ENCODE assay signal across 24 cellular contexts in genomic region chr6:24809728-24810127, GRCh38. TPM values are rescaled to one million over a fixed set of nuclear protein-coding genes. Genes with fewer than 3 reads are reported as not detected.
"Had no signal": no experiment of that assay in that cellular context is flagged by ENCODE, and none has a peak within 500 bp of the region (broad histone marks: within the 10 kb centered on the region; RNA-seq: fewer than 3 reads in every experiment).

No MANE protein-coding gene starts in this region.

- H3K36me3 ChIP-seq: adrenal gland, transverse colon, uterus had no signal

- H3K27me3 Mint-ChIP-seq: memory B cell; stimulated activated memory B cell treated with anti-CD40 and anti-IgM and Interleukin-4, amounts not matched to agents 10 μg/mL and 1 μg/mL and 100 μg/mL, for 72 hours had no signal

- H3K4me3 ChIP-seq: adrenal gland, transverse colon, uterus had no signal

- H3K27me3 ChIP-seq: adrenal gland, transverse colon, uterus had no signal

- H3K4me1 Mint-ChIP-seq: memory B cell; neural crest cell; stimulated activated memory B cell treated with anti-CD40 and anti-IgM and Interleukin-4, amounts not matched to agents 10 μg/mL and 1 μg/mL and 100 μg/mL, for 72 hours had no signal

- ATAC-seq: esophagus mucosa; sciatic nerve; SK-N-SH treated with all-trans-retinoic acid at 6 μM for 48 hours; stimulated activated memory B cell treated with anti-CD40 and anti-IgM and Interleukin-4, amounts not matched to agents 10 μg/mL and 1 μg/mL and 100 μg/mL, for 72 hours had no signal

- H3K4me3 Mint-ChIP-seq: activated T-helper 1 cell treated with anti-CD3 and anti-CD28 coated beads, Interleukin-12 subunit alpha, Interleukin-12 subunit beta, Interleukin-2, Interleukin-4 antibody, amounts not matched to agents 30 ng/mL and 10 ng/mL and 1 ng/mL, durations not matched to agents 14 hours and 24 hours and 36 hours; memory B cell; neural crest cell; stimulated activated memory B cell treated with anti-CD40 and anti-IgM and Interleukin-4, amounts not matched to agents 10 μg/mL and 1 μg/mL and 100 μg/mL, for 72 hours; T-helper 2 cell treated with Interferon-gamma antibody and Interleukin-4, amounts not matched to agents 5 μg/mL and 100 μg/mL, for 36 hours had no signal

- H3K27ac Mint-ChIP-seq: activated T-helper 1 cell treated with anti-CD3 and anti-CD28 coated beads, Interleukin-12 subunit alpha, Interleukin-12 subunit beta, Interleukin-2, Interleukin-4 antibody, amounts not matched to agents 30 ng/mL and 10 ng/mL and 1 ng/mL, durations not matched to agents 14 hours and 24 hours and 36 hours; memory B cell; stimulated activated memory B cell treated with anti-CD40 and anti-IgM and Interleukin-4, amounts not matched to agents 10 μg/mL and 1 μg/mL and 100 μg/mL, for 72 hours; T-helper 2 cell treated with Interferon-gamma antibody and Interleukin-4, amounts not matched to agents 5 μg/mL and 100 μg/mL, for 36 hours had no signal

- H3K27ac ChIP-seq: adrenal gland, transverse colon, uterus had no signal

- H3K9me3 Mint-ChIP-seq: activated T-helper 1 cell treated with anti-CD3 and anti-CD28 coated beads, Interleukin-12 subunit alpha, Interleukin-12 subunit beta, Interleukin-2, Interleukin-4 antibody, amounts not matched to agents 30 ng/mL and 10 ng/mL and 1 ng/mL, durations not matched to agents 14 hours and 24 hours and 36 hours; memory B cell; neural crest cell; stimulated activated memory B cell treated with anti-CD40 and anti-IgM and Interleukin-4, amounts not matched to agents 10 μg/mL and 1 μg/mL and 100 μg/mL, for 72 hours; T-helper 2 cell treated with Interferon-gamma antibody and Interleukin-4, amounts not matched to agents 5 μg/mL and 100 μg/mL, for 36 hours had no signal

- DNase-seq: activated naive CD4-positive, alpha-beta T cell; adrenal gland; central memory CD4-positive, alpha-beta T cell; effector memory CD4-positive, alpha-beta T cell; foreskin melanocyte; hippocampal formation; posterior cingulate gyrus; small intestine; stimulated activated CD4-positive, alpha-beta T cell treated with anti-CD3 and anti-CD28 coated beads, Interleukin-2, amount 100 ng/mL, for 24 hours; transverse colon; uterus had no signal

- H3K9me3 ChIP-seq: adrenal gland, transverse colon, uterus had no signal

- H3K4me1 ChIP-seq: adrenal gland, transverse colon, uterus had no signal

RNA-seq across cellular contexts. Expression of gene ARMH2, which starts 11.0 kb away (rescaled TPM):
- total RNA-seq: activated T-helper 1 cell treated with anti-CD3 and anti-CD28 coated beads, Interleukin-12 subunit alpha, Interleukin-12 subunit beta, Interleukin-2, Interleukin-4 antibody, amounts not matched to agents 30 ng/mL and 10 ng/mL and 1 ng/mL, durations not matched to agents 14 hours and 24 hours and 36 hours; adrenal gland; astrocyte; dermis microvascular lymphatic vessel endothelial cell; endothelial cell of umbilical vein; esophagus mucosa; lower leg skin; neural crest cell; sciatic nerve; temporal lobe; transverse colon; uterus had no signal
- polyA plus RNA-seq: adrenal gland, endothelial cell of umbilical vein, small intestine had no signal
